Comparison of ENCODE assay signal across 8 cellular contexts in genomic region chr6:99426454-99426762, GRCh38. TPM values are rescaled to one million over a fixed set of nuclear protein-coding genes. Genes with fewer than 3 reads are reported as not detected.
DNase-seq lines count a peak whose midpoint lies in the region; ATAC-seq and TF ChIP-seq lines count a peak whose summit lies in the region.

No MANE protein-coding gene starts in this region.

- H3K4me1 Mint-ChIP-seq in endodermal cell = peaks cover 45% of the 10 kb centered on the region

- H3K4me1 ChIP-seq in OCI-LY3 (ENCODE audit: low read length) (peaks cover 29% of the 10 kb centered on the region), endodermal cell (ENCODE audit: control insufficient read depth, insufficient read depth, low read length) (peaks cover 3% of the 10 kb centered on the region), neutrophil (ENCODE audit: control insufficient read depth in 1 of 2, insufficient read depth in 1 of 2, low read depth in 1 of 2, low read length in 1 of 2) (peaks cover 24 to 28% of the 10 kb centered on the region in 2 experiments)

- H3K9me3 ChIP-seq in OCI-LY3 (ENCODE audit: insufficient read depth, low read length) (no peaks in the 10 kb centered on the region), endodermal cell (ENCODE audit: control insufficient read depth, low read length) (no peaks in the 10 kb centered on the region), neutrophil (no peaks in the 10 kb centered on the region)

- WGBS in endodermal cell (ENCODE audit: insufficient coverage in 1 of 2, insufficient read length in 1 of 2), 2 experiments = 41 to 57% methylated on average over 4 of the region's 4 CpGs

- H3K27me3 ChIP-seq in OCI-LY3 (ENCODE audit: low read depth, low read length) = no peaks in the 10 kb centered on the region
- no peaks in the 10 kb centered on the region for H3K27me3 ChIP-seq in endodermal cell (ENCODE audit: control insufficient read depth, insufficient read depth, low read length, poor library complexity, severe bottlenecking)
- H3K27me3 ChIP-seq in neutrophil = no peaks in the 10 kb centered on the region

- H3K27ac ChIP-seq in C4-2B (peak overlapping the region; percentile 90), OCI-LY3 (ENCODE audit: low read length) (peak overlapping the region; percentile 90), endodermal cell (ENCODE audit: low read depth, low read length) (peak overlapping the region; percentile 97), neutrophil (peak overlapping the region; percentile 91)

- H3K4me2 ChIP-seq in OCI-LY3 (ENCODE audit: low read length) = peak overlapping the region; percentile 74

- H3K36me3 Mint-ChIP-seq in endodermal cell (ENCODE audit: low read depth) = peaks cover 25% of the 10 kb centered on the region

- DNase-seq in endodermal cell = no peak
- no peak for DNase-seq in ecto neural progenitor cell (ENCODE audit: low spot score)

- no peaks in the 10 kb centered on the region for H3K27me3 Mint-ChIP-seq in endodermal cell (ENCODE audit: insufficient read depth)

- H3K4me3 ChIP-seq in OCI-LY3 (ENCODE audit: low read length) (peak overlapping the region; percentile 90), endodermal cell (ENCODE audit: low read length) (peak overlapping the region; percentile 93), neutrophil (ENCODE audit: low read depth in 1 of 2, low read length in 1 of 2) (peak overlapping the region; percentile 76 to 95)

- peak overlapping the region; percentile 99 for H3K27ac Mint-ChIP-seq in endodermal cell

- no peak for TF ChIP-seq CTCF in C4-2B (conservative IDR thresholded peaks at IDR 0.05)
- TF ChIP-seq CTCF in OCI-LY3 (IDR thresholded peaks at IDR 0.05; ENCODE audit: low read depth, low read length) = no peak
- no peak for TF ChIP-seq CTCF in endodermal cell (conservative IDR thresholded peaks at IDR 0.05)
- no peak for TF ChIP-seq CTCF in neutrophil (IDR thresholded peaks at IDR 0.05)

- H3K9me3 Mint-ChIP-seq in endodermal cell = no peaks in the 10 kb centered on the region

- H2AFZ ChIP-seq in OCI-LY3 (ENCODE audit: low read depth, low read length) = no peak overlapping the region

- peaks cover 32% of the 10 kb centered on the region for H4K20me1 ChIP-seq in OCI-LY3 (ENCODE audit: insufficient read depth, low read length)

- ATAC-seq in HG02840 (IDR thresholded peaks at IDR 0.05; ENCODE audit: low FRiP score, unreplicated experiment) (no peak), HG03457 (IDR thresholded peaks at IDR 0.05; ENCODE audit: unreplicated experiment) (no peak), GM19455 (IDR thresholded peaks at IDR 0.05; ENCODE audit: unreplicated experiment) (no peak)

- H3K4me3 Mint-ChIP-seq in endodermal cell = peak overlapping the region; percentile 98

- H3K9ac ChIP-seq in OCI-LY3 (ENCODE audit: low read length) (peak overlapping the region; percentile 94), endodermal cell (ENCODE audit: extremely low read depth, low read length, poor library complexity, severe bottlenecking) (peak overlapping the region; percentile 98)

- H3K79me2 ChIP-seq in OCI-LY3 (ENCODE audit: low read length) = peaks cover 45% of the 10 kb centered on the region

- peaks cover 9% of the 10 kb centered on the region for H3K36me3 ChIP-seq in OCI-LY3 (replicated peaks; ENCODE audit: low read depth, low read length)
- H3K36me3 ChIP-seq in endodermal cell (ENCODE audit: control insufficient read depth, insufficient read depth, low read length) = peaks cover 27% of the 10 kb centered on the region
- H3K36me3 ChIP-seq in neutrophil = peaks cover 5% of the 10 kb centered on the region

RNA-seq across cellular contexts. Expression of gene PNISR, which starts 1.3 kb away (rescaled TPM):
- 100 to 1,000 TPM; 150 to 197 TPM for total RNA-seq in endodermal cell
- 244 TPM for polyA plus RNA-seq in endodermal cell (2013, experiment 1 of 2)
- polyA plus RNA-seq in endodermal cell (2013, experiment 2 of 2) = 195 TPM

RNA-seq across cellular contexts. Expression of gene COQ3, which starts 32.4 kb away (rescaled TPM):
- 10 to 100 TPM in 1 of 2 donors, 1 to 10 TPM in 1; 8.7 to 15.2 TPM for total RNA-seq in endodermal cell
- 13.8 TPM for polyA plus RNA-seq in endodermal cell (2013, experiment 1 of 2)
- polyA plus RNA-seq in endodermal cell (2013, experiment 2 of 2) = 13.4 TPM
